Comparison of ENCODE assay signal across 14 cellular contexts in genomic region chr19:11166281-11167142, GRCh38. TPM values are rescaled to one million over a fixed set of nuclear protein-coding genes. Genes with fewer than 3 reads are reported as not detected.
A peak's percentile ranks its signal among the peaks of the same experiment; 100 is the strongest.
DNase-seq lines count a peak whose midpoint lies in the region; ATAC-seq and TF ChIP-seq lines count a peak whose summit lies in the region.
"Had no signal": no experiment of that assay in that cellular context is flagged by ENCODE, and none has a peak within 500 bp of the region (broad histone marks: within the 10 kb centered on the region; RNA-seq: fewer than 3 reads in every experiment).

No MANE protein-coding gene starts in this region.

- no peaks in the 10 kb centered on the region for H3K27me3 ChIP-seq in breast epithelium
- no peaks in the 10 kb centered on the region for H3K27me3 ChIP-seq in gastroesophageal sphincter
- no peaks in the 10 kb centered on the region for H3K27me3 ChIP-seq in ovary
- H3K27me3 ChIP-seq in uterus = no peaks in the 10 kb centered on the region

- ATAC-seq in gastroesophageal sphincter (peak; percentile 31), HG03108 (IDR thresholded peaks at IDR 0.05; ENCODE audit: unreplicated experiment) (no peak)
- ATAC-seq: activated CD8-positive, alpha-beta memory T cell treated with anti-CD3 and anti-CD28 coated beads, Interleukin-2, amount 10 ng/mL, durations not matched to agents 7 days and 5 days; natural killer cell treated with Interleukin-12 subunit alpha and Interleukin-12 subunit beta and Interleukin-15 and Interleukin-18, amount 100 ng/mL, for 72 hours had no signal

- H3K36me3 Mint-ChIP-seq in MCF 10A (ENCODE audit: insufficient read depth, unreplicated experiment) = peaks cover 74% of the 10 kb centered on the region
- H3K36me3 Mint-ChIP-seq: activated CD8-positive, alpha-beta memory T cell treated with anti-CD3 and anti-CD28 coated beads, Interleukin-2, amount 10 ng/mL, durations not matched to agents 7 days and 5 days; natural killer cell treated with Interleukin-12 subunit alpha and Interleukin-12 subunit beta and Interleukin-15 and Interleukin-18, amount 100 ng/mL, for 72 hours had no signal

- BruUV-seq in MCF 10A (replicated peaks; lab: Mats Ljungman, UMichigan) = no TSS peak

- no peaks in the 10 kb centered on the region for H3K27me3 Mint-ChIP-seq in MCF 10A (ENCODE audit: insufficient read depth, unreplicated experiment)
- H3K27me3 Mint-ChIP-seq: activated CD8-positive, alpha-beta memory T cell treated with anti-CD3 and anti-CD28 coated beads, Interleukin-2, amount 10 ng/mL, durations not matched to agents 7 days and 5 days; natural killer cell treated with Interleukin-12 subunit alpha and Interleukin-12 subunit beta and Interleukin-15 and Interleukin-18, amount 100 ng/mL, for 72 hours had no signal

- H3K9me3 Mint-ChIP-seq in MCF 10A (ENCODE audit: unreplicated experiment) = no peaks in the 10 kb centered on the region
- H3K9me3 Mint-ChIP-seq: natural killer cell treated with Interleukin-12 subunit alpha and Interleukin-12 subunit beta and Interleukin-15 and Interleukin-18, amount 100 ng/mL, for 72 hours had no signal

- POLR2A ChIA-PET in MCF 10A (lab: Yijun Ruan, JAX) = interaction anchor here (0.8 to 2.9 kb wide), 5 partner anchors 9 to 23 kb away, joined by 3 to 15 read pairs (median 3); no protein-coding TSS in a partner anchor

- in situ Hi-C loops in KBM-7 (cut with MboI; ENCODE audit: low pct_unique_long_range_greater_than_20kb, low sequenced_read_pairs) = no loop called here

- peaks cover 12% of the 10 kb centered on the region for H3K4me1 Mint-ChIP-seq in MCF 10A (ENCODE audit: insufficient read depth, unreplicated experiment)
- H3K4me1 Mint-ChIP-seq: activated CD8-positive, alpha-beta memory T cell treated with anti-CD3 and anti-CD28 coated beads, Interleukin-2, amount 10 ng/mL, durations not matched to agents 7 days and 5 days had no signal

- WGBS in gastroesophageal sphincter (ENCODE audit: low coverage in 1 of 2), 2 donors = 41 to 43% methylated on average over 7 of the region's 26 CpGs
- WGBS in ovary, 3 donors = 23 to 28% (median 28%) methylated on average over 26 of the region's 26 CpGs

- no peaks in the 10 kb centered on the region for H3K9me3 ChIP-seq in breast epithelium
- no peaks in the 10 kb centered on the region for H3K9me3 ChIP-seq in gastroesophageal sphincter
- no peaks in the 10 kb centered on the region for H3K9me3 ChIP-seq in ovary
- no peaks in the 10 kb centered on the region for H3K9me3 ChIP-seq in uterus

- H3K27ac ChIP-seq in breast epithelium (peak overlapping the region; percentile 71 to 91), gastroesophageal sphincter (peak overlapping the region; percentile 84 to 95 (median 86)), ovary (peak overlapping the region; percentile 78 to 85), uterus (peak overlapping the region; percentile 93 to 96)
- H3K27ac ChIP-seq: 22Rv1 had no signal

- H3K27ac Mint-ChIP-seq in MCF 10A (ENCODE audit: low read depth, unreplicated experiment) = no peak overlapping the region
- H3K27ac Mint-ChIP-seq: activated CD8-positive, alpha-beta memory T cell treated with anti-CD3 and anti-CD28 coated beads, Interleukin-2, amount 10 ng/mL, durations not matched to agents 7 days and 5 days; natural killer cell treated with Interleukin-12 subunit alpha and Interleukin-12 subunit beta and Interleukin-15 and Interleukin-18, amount 100 ng/mL, for 72 hours had no signal

- TF ChIP-seq EP300 in gastroesophageal sphincter (IDR thresholded peaks at IDR 0.05) (no peak), ovary (IDR thresholded peaks at IDR 0.05) (no peak)

- no peak for TF ChIP-seq CTCF in breast epithelium (IDR thresholded peaks at IDR 0.05)
- no peak for TF ChIP-seq CTCF in MCF 10A (IDR thresholded peaks at IDR 0.05; ENCODE audit: unreplicated experiment)
- TF ChIP-seq CTCF in gastroesophageal sphincter (IDR thresholded peaks at IDR 0.05) = no peak
- TF ChIP-seq CTCF in ovary (IDR thresholded peaks at IDR 0.05) = no peak
- no peak for TF ChIP-seq CTCF in uterus (IDR thresholded peaks at IDR 0.05)

- DNase-seq in breast epithelium (ENCODE audit: low spot score in 2 of 2) = no peak
- no peak for DNase-seq in MCF 10A (ENCODE audit: unreplicated experiment)
- peak in 3 of 5 donors; percentile 48 to 60 (median 54) for DNase-seq in ovary
- DNase-seq in uterus = peak; percentile 61 to 62
- no peak for DNase-seq in NCI-H2029 treated with DMSO at 0.1 percent for 48 hours (lab: John Stamatoyannopoulos, UW)
- DNase-seq in KBM-7 = no peak
- DNase-seq: activated CD8-positive, alpha-beta memory T cell treated with anti-CD3 and anti-CD28 coated beads, Interleukin-2, amount 10 ng/mL, durations not matched to agents 7 days and 5 days; DMS53; Karpas-422; stimulated activated naive CD4-positive, alpha-beta T cell had no signal

- H3K4me1 ChIP-seq in breast epithelium (peaks cover 0 to 2% of the 10 kb centered on the region in 2 donors), gastroesophageal sphincter (peaks cover 8 to 98% (median 37%) of the 10 kb centered on the region in 3 donors), ovary (ENCODE audit: insufficient read depth) (peaks cover 13% of the 10 kb centered on the region), uterus (peaks cover 28 to 45% of the 10 kb centered on the region in 2 donors)

- no peak overlapping the region for H3K4me3 ChIP-seq in breast epithelium
- H3K4me3 ChIP-seq in gastroesophageal sphincter = no peak overlapping the region
- H3K4me3 ChIP-seq in ovary = no peak overlapping the region
- H3K4me3 ChIP-seq in uterus = no peak overlapping the region

- H3K4me3 Mint-ChIP-seq in MCF 10A (ENCODE audit: unreplicated experiment) = no peak overlapping the region
- H3K4me3 Mint-ChIP-seq: activated CD8-positive, alpha-beta memory T cell treated with anti-CD3 and anti-CD28 coated beads, Interleukin-2, amount 10 ng/mL, durations not matched to agents 7 days and 5 days; natural killer cell treated with Interleukin-12 subunit alpha and Interleukin-12 subunit beta and Interleukin-15 and Interleukin-18, amount 100 ng/mL, for 72 hours had no signal

- TF ChIP-seq POLR2A in breast epithelium (IDR thresholded peaks at IDR 0.05) (no peak), gastroesophageal sphincter (IDR thresholded peaks at IDR 0.05) (no peak), ovary (IDR thresholded peaks at IDR 0.05) (no peak), uterus (IDR thresholded peaks at IDR 0.05) (no peak)

- intact Hi-C loops in breast epithelium (cut with DNase I; ENCODE audit: low total_unique reads) (no loop called here), MCF 10A (cut with micrococcal nuclease) (no loop called here), ovary (cut with DNase I) (no loop called here), uterus (cut with DNase I; ENCODE audit: low total_unique reads) (no loop called here)

- H3K36me3 ChIP-seq in breast epithelium = peaks cover 5% of the 10 kb centered on the region
- H3K36me3 ChIP-seq in gastroesophageal sphincter = peaks cover 0 to 74% of the 10 kb centered on the region in 2 donors
- H3K36me3 ChIP-seq in ovary = no peaks in the 10 kb centered on the region
- H3K36me3 ChIP-seq in uterus = no peaks in the 10 kb centered on the region

- CTCF ChIA-PET in MCF 10A (lab: Yijun Ruan, JAX) = interaction anchor here (0.6 to 1.4 kb wide), 2 partner anchors 22 to 28 kb away, joined by 5 to 7 read pairs; no protein-coding TSS in a partner anchor

RNA-seq across cellular contexts. Expression of gene SPC24, which starts 10.9 kb away (rescaled TPM):
- total RNA-seq in breast epithelium (1 to 10 TPM in 2 of 3 donors, under 1 TPM in 1; 0.66 to 4.8 (median 2.3) TPM), MCF 10A (2022) (8.6 and 16.4 TPM in 2 replicates), gastroesophageal sphincter (1 to 10 TPM; 4.2 to 6.8 (median 5.7) TPM), ovary (1 to 10 TPM in 4 of 7 donors, under 1 TPM in 2, not detected in 1; 0.93 to 2.7 (median 1.0) TPM), uterus (10 to 100 TPM in 1 of 4 donors, 1 to 10 TPM in 3; 1.8 to 21.8 (median 2.6) TPM)
- polyA plus RNA-seq in ovary = under 1 TPM; 0.47 to 0.78 TPM

RNA-seq across cellular contexts. Expression of gene KANK2, which starts 30.8 kb away (rescaled TPM):
- total RNA-seq in breast epithelium (100 to 1,000 TPM; 142 to 477 (median 197) TPM), MCF 10A (2022) (25.0 and 29.2 TPM in 2 replicates), gastroesophageal sphincter (1,000 to 10,000 TPM in 3 of 4 donors, 100 to 1,000 TPM in 1; 913 to 1,808 (median 1,065) TPM), ovary (100 to 1,000 TPM; 238 to 642 (median 479) TPM), uterus (100 to 1,000 TPM; 326 to 762 (median 535) TPM)
- 100 to 1,000 TPM; 289 to 433 TPM for polyA plus RNA-seq in ovary

Comparison
In these comparisons a context has a peak if more than half of its experiments do, and no peak if none do; other contexts are left out.
1. DNase-seq: peak in ovary (3 of 5) and uterus (2 of 2); none in breast epithelium (0 of 2), MCF 10A (single experiment), NCI-H2029 treated with DMSO at 0.1 percent for 48 hours (single experiment) and KBM-7 (single experiment).
2. Peak in every context shown above with its lines, with median percentiles within 50 percentile points of each other: H3K27ac ChIP-seq.